In the genomic region with DNA sequence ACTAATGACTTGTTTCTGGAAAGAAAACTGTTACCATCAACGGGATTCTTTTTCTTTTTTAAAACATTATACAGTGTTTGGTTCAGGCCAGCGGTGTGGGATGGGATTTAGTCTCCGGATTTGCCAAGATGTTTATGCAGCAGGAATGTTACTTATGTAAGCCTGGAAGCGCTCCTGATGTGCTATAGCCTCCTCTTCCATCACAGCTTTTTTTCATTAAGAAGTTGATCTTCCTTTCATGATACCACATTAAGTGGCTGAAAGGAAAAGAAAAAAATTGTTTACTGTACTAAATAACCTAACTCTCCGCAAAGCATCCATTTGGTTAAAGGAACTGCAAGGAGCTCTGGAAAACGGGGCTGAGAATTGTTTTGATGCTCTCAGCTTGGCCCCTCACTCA, we compare ENCODE assay signal across 12 cellular contexts.
DNase-seq lines count a peak whose midpoint lies in the region; ATAC-seq and TF ChIP-seq lines count a peak whose summit lies in the region.
"Had no signal": no experiment of that assay in that cellular context is flagged by ENCODE, and none has a peak within 500 bp of the region (broad histone marks: within the 10 kb centered on the region; RNA-seq: fewer than 3 reads in every experiment).

No MANE protein-coding gene starts in this region.

- 72% methylated on average over 6 of the region's 6 CpGs; no CpG with 5 or more reads in 1 of the 2 experiments for WGBS in endodermal cell (ENCODE audit: insufficient coverage in 1 of 2, insufficient read length in 1 of 2), 2 experiments

- H3K27me3 ChIP-seq in MG63 (no peaks in the 10 kb centered on the region), endodermal cell (ENCODE audit: control insufficient read depth, insufficient read depth, low read length, poor library complexity, severe bottlenecking) (no peaks in the 10 kb centered on the region), muscle layer of colon (ENCODE audit: control insufficient read depth in 1 of 2, insufficient read depth in 2 of 2, low read length in 2 of 2) (no peaks in the 10 kb centered on the region), ascending aorta (no peaks in the 10 kb centered on the region)
- H3K27me3 ChIP-seq: Peyer's patch had no signal

- intact Hi-C loops in ascending aorta (cut with DNase I): no loop called here

- peaks cover 4% of the 10 kb centered on the region for H3K4me1 ChIP-seq in endodermal cell (ENCODE audit: control insufficient read depth, insufficient read depth, low read length)
- H3K4me1 ChIP-seq in muscle layer of colon (ENCODE audit: insufficient read depth, low read length): peaks cover 7% of the 10 kb centered on the region
- no peaks in the 10 kb centered on the region for H3K4me1 ChIP-seq in ascending aorta

- H3K4me3 Mint-ChIP-seq in endodermal cell: peak overlapping the region; percentile 23

- H3K27me3 Mint-ChIP-seq in endodermal cell (ENCODE audit: insufficient read depth): peaks cover 8% of the 10 kb centered on the region

- H3K27ac Mint-ChIP-seq in endodermal cell: peak overlapping the region; percentile 19
- H3K27ac Mint-ChIP-seq: CD14-positive monocyte had no signal

- H3K36me3 ChIP-seq in MG63 (no peaks in the 10 kb centered on the region), endodermal cell (ENCODE audit: control insufficient read depth, insufficient read depth, low read length) (no peaks in the 10 kb centered on the region), muscle layer of colon (ENCODE audit: insufficient read depth, low read length) (no peaks in the 10 kb centered on the region), ascending aorta (no peaks in the 10 kb centered on the region)
- H3K36me3 ChIP-seq: Peyer's patch had no signal

- H3K9me3 Mint-ChIP-seq in endodermal cell: no peaks in the 10 kb centered on the region

- H3K4me1 Mint-ChIP-seq in endodermal cell: peaks cover 35% of the 10 kb centered on the region
- H3K4me1 Mint-ChIP-seq: CD14-positive monocyte had no signal

- DNase-seq in AG09319 (ENCODE audit: extremely low read depth, low read depth): peak; percentile 87
- peak; percentile 77 for DNase-seq in MG63
- no peak for DNase-seq in endodermal cell
- DNase-seq in UCSD-AML1 (lab: John Stamatoyannopoulos, UW; ENCODE audit: unreplicated experiment): no peak
- DNase-seq in hippocampal formation (lab: John Stamatoyannopoulos, UW): no peak
- DNase-seq in ascending aorta (ENCODE audit: low spot score in 2 of 2): no peak
- DNase-seq: stimulated activated CD4-positive, alpha-beta T cell treated with anti-CD3 and anti-CD28 coated beads, Interleukin-4, amount 100 ng/mL, for 24 hours; stimulated activated naive CD8-positive, alpha-beta T cell treated with anti-CD3 and anti-CD28 coated beads, Interleukin-15, Interleukin-2, amounts not matched to agents 100 U/mL and 50 U/mL, for 24 hours had no signal

- no peak overlapping the region for H3K27ac ChIP-seq in endodermal cell (ENCODE audit: low read depth, low read length)
- peak overlapping the region; percentile 7 for H3K27ac ChIP-seq in muscle layer of colon (ENCODE audit: low read depth, low read length)
- H3K27ac ChIP-seq in ascending aorta: no peak overlapping the region

- no peak for ATAC-seq in HG02852 (IDR thresholded peaks at IDR 0.05; ENCODE audit: unreplicated experiment)

- H3K9me3 ChIP-seq in MG63 (peaks cover 11% of the 10 kb centered on the region; the same call in 1 of the 2 replicates), endodermal cell (ENCODE audit: control insufficient read depth, low read length) (peaks cover 11% of the 10 kb centered on the region), muscle layer of colon (ENCODE audit: low read length) (no peaks in the 10 kb centered on the region), ascending aorta (no peaks in the 10 kb centered on the region)
- H3K9me3 ChIP-seq: Peyer's patch had no signal

- no peak for TF ChIP-seq CTCF in AG09319 (IDR thresholded peaks at IDR 0.05; ENCODE audit: low read depth, low read length)
- no peak for TF ChIP-seq CTCF in endodermal cell (conservative IDR thresholded peaks at IDR 0.05)
- TF ChIP-seq CTCF in ascending aorta (IDR thresholded peaks at IDR 0.05): no peak

- H3K9ac ChIP-seq in endodermal cell (ENCODE audit: extremely low read depth, low read length, poor library complexity, severe bottlenecking): no peak overlapping the region
- H3K9ac ChIP-seq in muscle layer of colon (ENCODE audit: low read length): peak overlapping the region; percentile 8

- H3K36me3 Mint-ChIP-seq in endodermal cell (ENCODE audit: low read depth): no peaks in the 10 kb centered on the region
- H3K36me3 Mint-ChIP-seq: CD14-positive monocyte had no signal

- H3K4me3 ChIP-seq in MG63 (no peak overlapping the region), endodermal cell (ENCODE audit: low read length) (no peak overlapping the region), muscle layer of colon (ENCODE audit: low read depth in 1 of 2, low read length in 2 of 2) (no peak overlapping the region), ascending aorta (no peak overlapping the region)
- H3K4me3 ChIP-seq: Peyer's patch had no signal

Comparison
In these comparisons a context has a peak if more than half of its experiments do, and no peak if none do; other contexts are left out.
1. DNase-seq: peak in AG09319 (single experiment) and MG63 (single experiment); none in endodermal cell (single experiment), UCSD-AML1 (single experiment), hippocampal formation (0 of 2) and ascending aorta (0 of 2).